29 cellular contexts compared by ENCODE assay signal in genomic region chr9:121850366-121850765, GRCh38.
"Had no signal": no experiment of that assay in that cellular context is flagged by ENCODE, and none has a peak within 500 bp of the region (broad histone marks: within the 10 kb centered on the region; RNA-seq: fewer than 3 reads in every experiment).

No MANE protein-coding gene starts in this region.

- DNase-seq: activated CD4-positive, alpha-beta T cell treated with anti-CD3 and anti-CD28 coated beads for 48 hours; activated CD4-positive, alpha-beta T cell treated with anti-CD3 and anti-CD28 coated beads, Interleukin-2, amount 50 U/mL, for 1 hour; activated CD4-positive, alpha-beta T cell treated with anti-CD3 and anti-CD28 coated beads, Interleukin-2, amount 50 U/mL, for 48 hours; activated CD8-positive, alpha-beta memory T cell treated with anti-CD3 and anti-CD28 coated beads for 24 hours; activated CD8-positive, alpha-beta T cell treated with anti-CD3 and anti-CD28 coated beads for 36 hours; activated effector memory CD4-positive, alpha-beta T cell treated with Interleukin-2 at 50 U/mL for 16 hours; activated gamma-delta T cell treated with Interleukin-2 at 50 U/mL for 16 hours; activated naive CD4-positive, alpha-beta T cell treated with anti-CD3 and anti-CD28 coated beads, Interleukin-2, amount 50 U/mL, for 16 hours; activated naive CD4-positive, alpha-beta T cell treated with Interleukin-2 at 50 U/mL for 16 hours; activated T-cell treated with anti-CD3 and anti-CD28 coated beads, Interleukin-2, amount 50 U/mL, for 4 hours; amniotic stem cell; anterior cingulate cortex; brain microvascular endothelial cell; caudate nucleus; effector CD8-positive, alpha-beta T cell; esophagus squamous epithelium; foreskin melanocyte; SW 1271; T-cell had no signal

- H3K4me1 Mint-ChIP-seq: activated T-helper 17 cell treated with anti-CD3 and anti-CD28 coated beads, Interleukin-2, amount 50 U/mL, for 72 hours; T-cell had no signal

- H3K36me3 ChIP-seq: brain microvascular endothelial cell, esophagus squamous epithelium had no signal

- H3K27me3 Mint-ChIP-seq: activated CD8-positive, alpha-beta T cell treated with anti-CD3 and anti-CD28 coated beads for 36 hours; activated naive CD8-positive, alpha-beta T cell; activated T-helper 17 cell treated with anti-CD3 and anti-CD28 coated beads, Interleukin-2, amount 50 U/mL, for 72 hours; T-cell had no signal

- H3K9me3 ChIP-seq: esophagus squamous epithelium had no signal

- H3K27me3 ChIP-seq: brain microvascular endothelial cell, esophagus squamous epithelium had no signal

- H3K4me3 ChIP-seq: esophagus squamous epithelium had no signal

- FAIRE-seq: astrocyte, colon, endometrium, endothelial cell of umbilical vein, TTC549 had no signal

- H3K27ac Mint-ChIP-seq: activated CD8-positive, alpha-beta T cell treated with anti-CD3 and anti-CD28 coated beads for 36 hours; activated naive CD8-positive, alpha-beta T cell; activated T-helper 17 cell treated with anti-CD3 and anti-CD28 coated beads, Interleukin-2, amount 50 U/mL, for 72 hours; T-cell; T-helper 1 cell treated with Interleukin-12 subunit alpha and Interleukin-12 subunit beta and Interleukin-4 antibody, amounts not matched to agents 30 μg/mL and 1 μg/mL, for 36 hours; WTC11 had no signal

- H3K27ac ChIP-seq: brain microvascular endothelial cell, epithelial cell of prostate, esophagus squamous epithelium had no signal

- ATAC-seq: activated CD8-positive, alpha-beta T cell treated with anti-CD3 and anti-CD28 coated beads for 36 hours; activated T-cell treated with anti-CD3 and anti-CD28 coated beads, Interleukin-2, amount 50 U/mL, for 4 hours; activated T-helper 17 cell treated with anti-CD3 and anti-CD28 coated beads, Interleukin-2, amount 50 U/mL, for 72 hours; T-cell; WTC11 had no signal

- H3K4me3 Mint-ChIP-seq: activated CD8-positive, alpha-beta T cell treated with anti-CD3 and anti-CD28 coated beads for 36 hours; activated naive CD8-positive, alpha-beta T cell; activated T-cell treated with anti-CD3 and anti-CD28 coated beads, Interleukin-2, amount 50 U/mL, for 4 hours; activated T-helper 17 cell treated with anti-CD3 and anti-CD28 coated beads, Interleukin-2, amount 50 U/mL, for 72 hours; T-cell; T-helper 1 cell treated with Interleukin-12 subunit alpha and Interleukin-12 subunit beta and Interleukin-4 antibody, amounts not matched to agents 30 μg/mL and 1 μg/mL, for 36 hours; WTC11 had no signal
